In the genomic region with DNA sequence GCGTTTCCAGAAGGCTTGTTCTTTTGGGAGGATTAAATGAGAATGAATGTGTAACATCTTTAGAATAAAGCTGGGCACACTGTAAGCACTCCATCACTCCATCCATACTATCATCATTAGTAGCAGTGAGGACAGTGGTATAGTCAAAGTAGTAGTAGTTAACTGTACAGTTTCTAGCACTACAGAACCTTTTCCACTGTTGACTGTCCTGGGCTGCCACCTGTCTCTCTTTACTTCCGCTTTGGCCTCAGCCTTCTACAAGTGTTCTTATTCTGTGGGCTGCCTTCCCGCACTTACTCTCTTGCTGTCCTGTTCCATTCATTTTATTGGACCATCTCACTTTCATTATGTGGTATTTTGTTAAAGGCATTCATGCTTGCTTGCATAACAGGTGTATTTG, we compare ENCODE assay signal across 25 cellular contexts. TPM values are rescaled to one million over a fixed set of nuclear protein-coding genes. Genes with fewer than 3 reads are reported as not detected.
DNase-seq lines count a peak whose midpoint lies in the region; ATAC-seq and TF ChIP-seq lines count a peak whose summit lies in the region.
"Had no signal": no experiment of that assay in that cellular context is flagged by ENCODE, and none has a peak within 500 bp of the region (broad histone marks: within the 10 kb centered on the region; RNA-seq: fewer than 3 reads in every experiment).

No MANE protein-coding gene starts in this region.

- peaks cover 12% of the 10 kb centered on the region for H3K4me1 Mint-ChIP-seq in chondrocyte (ENCODE audit: low read depth)

- H3K27me3 ChIP-seq in mucosa of stomach (ENCODE audit: control insufficient read depth, insufficient read depth, low read length) (peaks cover 9% of the 10 kb centered on the region), testis (no peaks in the 10 kb centered on the region)

- H3K4me3 ChIP-seq in LNCaP clone FGC (ENCODE audit: low read depth, low read length): peak overlapping the region; percentile 44
- peak overlapping the region; percentile 12 for H3K4me3 ChIP-seq in mucosa of stomach (ENCODE audit: low read length)
- H3K4me3 ChIP-seq in testis: no peak overlapping the region
- H3K4me3 ChIP-seq: tibial nerve had no signal

- H3K9ac ChIP-seq in mucosa of stomach (ENCODE audit: low read length): peak overlapping the region; percentile 44

- H3K36me3 Mint-ChIP-seq in chondrocyte (ENCODE audit: low read depth): no peaks in the 10 kb centered on the region
- H3K36me3 Mint-ChIP-seq: activated CD8-positive, alpha-beta memory T cell treated with anti-CD3 and anti-CD28 coated beads, Interleukin-2, amount 10 ng/mL, durations not matched to agents 7 days and 5 days; CD8-positive, alpha-beta memory T cell had no signal

- peaks cover 14% of the 10 kb centered on the region for H3K4me1 ChIP-seq in mucosa of stomach (ENCODE audit: control insufficient read depth, insufficient read depth, low read length)
- H3K4me1 ChIP-seq in testis: peaks cover 4% of the 10 kb centered on the region
- H3K4me1 ChIP-seq: BE2C had no signal

- intact Hi-C loops in testis (cut with DNase I; ENCODE audit: low total_unique reads): no loop called here

- DNase-seq in LNCaP clone FGC (ENCODE audit: low read depth) (no peak), chondrocyte (ENCODE audit: low spot score) (no peak), testis (no peak), NCI-H1694 (lab: John Stamatoyannopoulos, UW) (no peak)
- DNase-seq: activated CD4-positive, alpha-beta T cell treated with anti-CD3 and anti-CD28 coated beads, Interleukin-2, amount 50 U/mL, for 4 hours; activated CD4-positive, CD25-positive, alpha-beta regulatory T cell; activated CD8-positive, alpha-beta memory T cell treated with anti-CD3 and anti-CD28 coated beads, Interleukin-2, amount 10 ng/mL, durations not matched to agents 7 days and 5 days; activated T-cell treated with anti-CD3 and anti-CD28 coated beads, Interleukin-2, amount 50 U/mL, for 72 hours; BE2C; caudate nucleus; CD8-positive, alpha-beta memory T cell; effector memory CD8-positive, alpha-beta T cell; EL; NCI-H146; stimulated activated CD4-positive, alpha-beta T cell treated with anti-CD3 and anti-CD28 coated beads, Interleukin-15, amount 100 ng/mL, for 24 hours; stimulated activated CD4-positive, alpha-beta T cell treated with anti-CD3 and anti-CD28 coated beads, Interleukin-4, amount 100 ng/mL, for 4 hours had no signal

- TF ChIP-seq CTCF in LNCaP clone FGC (IDR thresholded peaks at IDR 0.05; ENCODE audit: control insufficient read depth, extremely low read depth, insufficient read depth) (no peak), chondrocyte (IDR thresholded peaks at IDR 0.05) (no peak), testis (IDR thresholded peaks at IDR 0.05) (no peak)

- 81 to 82% methylated on average over 3 of the region's 3 CpGs for WGBS in testis, 2 donors

- H3K36me3 ChIP-seq in mucosa of stomach (ENCODE audit: control insufficient read depth, insufficient read depth, low read length) (no peaks in the 10 kb centered on the region), testis (ENCODE audit: low read depth, missing control alignments) (no peaks in the 10 kb centered on the region)
- H3K36me3 ChIP-seq: BE2C, tibial nerve had no signal

- no peaks in the 10 kb centered on the region for H3K9me3 ChIP-seq in mucosa of stomach (ENCODE audit: control insufficient read depth, low read length)
- no peaks in the 10 kb centered on the region for H3K9me3 ChIP-seq in testis
- H3K9me3 ChIP-seq: BE2C had no signal

- H3K27ac ChIP-seq in testis: no peak overlapping the region
- H3K27ac ChIP-seq: tibial nerve had no signal

- peaks cover 58% of the 10 kb centered on the region for H3K27me3 Mint-ChIP-seq in chondrocyte (ENCODE audit: low read depth)

- ATAC-seq in GM18867 (IDR thresholded peaks at IDR 0.05; ENCODE audit: unreplicated experiment) (peak; percentile 74), GM21717 (IDR thresholded peaks at IDR 0.05; ENCODE audit: unreplicated experiment) (peak; percentile 83), HG03280 (IDR thresholded peaks at IDR 0.05; ENCODE audit: unreplicated experiment) (no peak)
- ATAC-seq: activated CD8-positive, alpha-beta memory T cell treated with anti-CD3 and anti-CD28 coated beads, Interleukin-2, amount 10 ng/mL, durations not matched to agents 7 days and 5 days; activated T-cell treated with anti-CD3 and anti-CD28 coated beads, Interleukin-2, amount 50 U/mL, for 72 hours; effector memory CD8-positive, alpha-beta T cell; left lobe of liver had no signal

- no peak for TF ChIP-seq POLR2A in testis (IDR thresholded peaks at IDR 0.05)

- H3K27ac Mint-ChIP-seq in chondrocyte (ENCODE audit: unreplicated experiment): no peak overlapping the region
- H3K27ac Mint-ChIP-seq: activated CD8-positive, alpha-beta memory T cell treated with anti-CD3 and anti-CD28 coated beads, Interleukin-2, amount 10 ng/mL, durations not matched to agents 7 days and 5 days; activated T-cell treated with anti-CD3 and anti-CD28 coated beads, Interleukin-2, amount 50 U/mL, for 72 hours; effector memory CD8-positive, alpha-beta T cell; T-helper 1 cell treated with Interleukin-12 subunit alpha and Interleukin-12 subunit beta and Interleukin-4 antibody, amounts not matched to agents 30 μg/mL and 1 μg/mL, for 36 hours had no signal

- no peaks in the 10 kb centered on the region for H3K9me3 Mint-ChIP-seq in chondrocyte (ENCODE audit: low read depth)
- H3K9me3 Mint-ChIP-seq: activated T-cell treated with anti-CD3 and anti-CD28 coated beads, Interleukin-2, amount 50 U/mL, for 72 hours; CD8-positive, alpha-beta memory T cell; effector memory CD8-positive, alpha-beta T cell; T-helper 1 cell treated with Interleukin-12 subunit alpha and Interleukin-12 subunit beta and Interleukin-4 antibody, amounts not matched to agents 30 μg/mL and 1 μg/mL, for 36 hours had no signal

- no peak overlapping the region for H3K4me3 Mint-ChIP-seq in chondrocyte (ENCODE audit: unreplicated experiment)
- H3K4me3 Mint-ChIP-seq: activated CD8-positive, alpha-beta memory T cell treated with anti-CD3 and anti-CD28 coated beads, Interleukin-2, amount 10 ng/mL, durations not matched to agents 7 days and 5 days; activated T-cell treated with anti-CD3 and anti-CD28 coated beads, Interleukin-2, amount 50 U/mL, for 72 hours; CD8-positive, alpha-beta memory T cell; effector memory CD8-positive, alpha-beta T cell; T-helper 1 cell treated with Interleukin-12 subunit alpha and Interleukin-12 subunit beta and Interleukin-4 antibody, amounts not matched to agents 30 μg/mL and 1 μg/mL, for 36 hours had no signal

RNA-seq across cellular contexts. Expression of a gene that starts 3.3 kb away (rescaled TPM):
- total RNA-seq in chondrocyte (not detected in 3 replicates), testis (1 to 10 TPM; 8.4 to 9.4 TPM)
- 16.3 TPM for polyA plus RNA-seq in testis (ENCODE audit: insufficient read depth, low read depth, low replicate concordance)
- total RNA-seq: activated CD8-positive, alpha-beta memory T cell treated with anti-CD3 and anti-CD28 coated beads, Interleukin-2, amount 10 ng/mL, durations not matched to agents 7 days and 5 days; CD8-positive, alpha-beta memory T cell; left lobe of liver; LHCN-M2; osteocyte had no signal
- polyA plus RNA-seq: CD8-positive, alpha-beta memory T cell had no signal

Comparison
In these comparisons a context has a peak if more than half of its experiments do, and no peak if none do; other contexts are left out.
1. H3K4me3 ChIP-seq: peak in LNCaP clone FGC (single experiment) and mucosa of stomach (single experiment); none in testis (0 of 2).